ENCODE assay signal across 2 cellular contexts in the genomic region with DNA sequence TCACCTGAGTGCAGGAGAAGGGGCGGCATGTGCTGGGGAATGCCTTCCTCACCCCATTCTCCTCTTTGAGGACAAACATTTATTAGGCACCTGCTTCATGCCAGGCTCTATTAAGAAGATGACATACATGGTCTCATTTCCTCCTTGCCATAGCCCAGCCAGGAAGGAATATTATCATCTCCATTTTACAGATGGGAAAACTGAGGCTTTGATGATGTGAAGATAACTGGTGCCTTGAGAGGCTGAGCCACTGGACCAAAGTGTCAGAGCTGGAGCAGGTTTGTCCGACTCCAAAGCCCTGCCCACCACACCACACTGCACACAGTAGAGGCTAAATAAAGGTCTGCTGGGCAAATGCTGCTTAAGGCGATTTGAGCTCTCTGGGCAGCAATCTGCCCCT.
TF ChIP-seq lines count a peak whose summit lies in the region.

No MANE protein-coding gene starts in this region.

TF ChIP-seq in HepG2, 621 proteins besides CTCF, POLR2A, EP300 and RAD21:
- TF ChIP-seq PHF21A (CRISPR knock-in tag; IDR thresholded peaks at IDR 0.05) (no peak), NRL (CRISPR knock-in tag; IDR thresholded peaks at IDR 0.05; ENCODE audit: borderline replicate concordance) (no peak), ZNF629 (CRISPR knock-in tag; conservative IDR thresholded peaks at IDR 0.05) (peak; percentile 67)

TF ChIP-seq in H1, 55 proteins besides CTCF, POLR2A, EP300 and RAD21:
- no peak for TF ChIP-seq BRCA1 (IDR thresholded peaks at IDR 0.05; ENCODE audit: low read depth, low read length)
- no peak for TF ChIP-seq FOSL1 (IDR thresholded peaks at IDR 0.05; ENCODE audit: insufficient read depth, low read depth, low read length)
- no peak for TF ChIP-seq ASH2L (IDR thresholded peaks at IDR 0.05; ENCODE audit: low read length)
- TF ChIP-seq, protein P1, sequence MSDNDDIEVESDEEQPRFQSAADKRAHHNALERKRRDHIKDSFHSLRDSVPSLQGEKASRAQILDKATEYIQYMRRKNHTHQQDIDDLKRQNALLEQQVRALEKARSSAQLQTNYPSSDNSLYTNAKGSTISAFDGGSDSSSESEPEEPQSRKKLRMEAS (IDR thresholded peaks at IDR 0.05): no peak
- no peak for TF ChIP-seq RFX5 (IDR thresholded peaks at IDR 0.05; ENCODE audit: borderline replicate concordance, low read depth, low read length)
- TF ChIP-seq CBX8 (IDR thresholded peaks at IDR 0.05; ENCODE audit: borderline replicate concordance, low read depth, low read length): no peak
- no peak for TF ChIP-seq CEBPB (IDR thresholded peaks at IDR 0.05; ENCODE audit: low read depth, low read length)
- no peak for TF ChIP-seq TCF12 (IDR thresholded peaks at IDR 0.05; ENCODE audit: low read depth, low read length)
- TF ChIP-seq, protein P2, sequence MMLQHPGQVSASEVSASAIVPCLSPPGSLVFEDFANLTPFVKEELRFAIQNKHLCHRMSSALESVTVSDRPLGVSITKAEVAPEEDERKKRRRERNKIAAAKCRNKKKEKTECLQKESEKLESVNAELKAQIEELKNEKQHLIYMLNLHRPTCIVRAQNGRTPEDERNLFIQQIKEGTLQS (IDR thresholded peaks at IDR 0.05; ENCODE audit: insufficient read depth, low read depth, low read length): no peak
- no peak for TF ChIP-seq MAFK (IDR thresholded peaks at IDR 0.05; ENCODE audit: low read depth, low read length)
- TF ChIP-seq, protein P3, sequence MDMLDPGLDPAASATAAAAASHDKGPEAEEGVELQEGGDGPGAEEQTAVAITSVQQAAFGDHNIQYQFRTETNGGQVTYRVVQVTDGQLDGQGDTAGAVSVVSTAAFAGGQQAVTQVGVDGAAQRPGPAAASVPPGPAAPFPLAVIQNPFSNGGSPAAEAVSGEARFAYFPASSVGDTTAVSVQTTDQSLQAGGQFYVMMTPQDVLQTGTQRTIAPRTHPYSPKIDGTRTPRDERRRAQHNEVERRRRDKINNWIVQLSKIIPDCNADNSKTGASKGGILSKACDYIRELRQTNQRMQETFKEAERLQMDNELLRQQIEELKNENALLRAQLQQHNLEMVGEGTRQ (IDR thresholded peaks at IDR 0.05; ENCODE audit: low read length): no peak
- no peak for TF ChIP-seq CHD2 (IDR thresholded peaks at IDR 0.05; ENCODE audit: low read length)
- no peak for TF ChIP-seq HDAC2 (IDR thresholded peaks at IDR 0.05; ENCODE audit: borderline replicate concordance in 1 of 2, low read depth in 2 of 2, low read length in 2 of 2)
- no peak for TF ChIP-seq SP2 (IDR thresholded peaks at IDR 0.05; ENCODE audit: low read length)
- TF ChIP-seq SIN3A (conservative IDR thresholded peaks at IDR 0.05 in 1 of 2, IDR thresholded peaks at IDR 0.05 in 1 of 2; ENCODE audit: low read depth in 1 of 2, low read length in 2 of 2): no peak
- no peak for TF ChIP-seq PHF8 (conservative IDR thresholded peaks at IDR 0.05; ENCODE audit: low read depth, low read length)
- TF ChIP-seq SUZ12 (IDR thresholded peaks at IDR 0.05; ENCODE audit: low read length): no peak
- TF ChIP-seq JUN (IDR thresholded peaks at IDR 0.05; ENCODE audit: low read depth, low read length): no peak
- no peak for TF ChIP-seq RBBP5 (IDR thresholded peaks at IDR 0.05; ENCODE audit: borderline replicate concordance, low read depth, low read length)
